3 cellular contexts compared by ENCODE assay signal in the genomic region with DNA sequence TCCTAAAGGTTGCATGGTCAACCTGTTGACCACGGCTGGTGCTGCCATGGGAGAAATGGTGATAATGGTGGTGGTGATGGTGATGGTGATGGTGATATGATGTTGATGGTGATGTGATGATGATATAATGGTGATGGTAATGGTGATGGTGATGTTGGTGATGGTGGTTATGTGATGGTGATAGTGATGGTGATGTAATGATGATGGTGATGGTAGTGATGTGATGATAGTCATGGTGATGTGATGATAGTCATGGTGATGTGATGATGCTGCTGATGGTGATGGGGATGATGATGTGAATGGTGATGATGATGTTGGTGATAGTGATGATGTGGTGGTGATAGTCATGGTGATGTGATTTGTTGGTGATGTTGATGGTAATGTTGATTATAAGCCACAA.
A peak's percentile ranks its signal among the peaks of the same experiment; 100 is the strongest.
TF ChIP-seq lines count a peak whose summit lies in the region.

No MANE protein-coding gene starts in this region.

TF ChIP-seq in HepG2, 621 proteins besides CTCF, POLR2A, EP300 and RAD21:
- TF ChIP-seq ZNF263 (CRISPR knock-in tag; IDR thresholded peaks at IDR 0.05) (no peak), HIVEP1 (CRISPR knock-in tag; IDR thresholded peaks at IDR 0.05) (no peak), CCDC6 (CRISPR knock-in tag; IDR thresholded peaks at IDR 0.05) (no peak), ATF7 (IDR thresholded peaks at IDR 0.05) (peak; percentile 92), ATF7 (CRISPR knock-in tag; IDR thresholded peaks at IDR 0.05) (no peak), CREB1 (IDR thresholded peaks at IDR 0.05) (peak; percentile 94), CREB1 (CRISPR knock-in tag; IDR thresholded peaks at IDR 0.05) (no peak), ZFX (CRISPR knock-in tag; IDR thresholded peaks at IDR 0.05; ENCODE audit: low read depth) (no peak), ZSCAN31 (CRISPR knock-in tag; IDR thresholded peaks at IDR 0.05; ENCODE audit: low read depth) (no peak), ZNF644 (CRISPR knock-in tag; IDR thresholded peaks at IDR 0.05; ENCODE audit: low read depth) (no peak), ZNF235 (CRISPR knock-in tag; IDR thresholded peaks at IDR 0.05; ENCODE audit: borderline replicate concordance) (no peak), PHF8 (CRISPR knock-in tag; IDR thresholded peaks at IDR 0.05) (no peak)
- TF ChIP-seq, protein P1, sequence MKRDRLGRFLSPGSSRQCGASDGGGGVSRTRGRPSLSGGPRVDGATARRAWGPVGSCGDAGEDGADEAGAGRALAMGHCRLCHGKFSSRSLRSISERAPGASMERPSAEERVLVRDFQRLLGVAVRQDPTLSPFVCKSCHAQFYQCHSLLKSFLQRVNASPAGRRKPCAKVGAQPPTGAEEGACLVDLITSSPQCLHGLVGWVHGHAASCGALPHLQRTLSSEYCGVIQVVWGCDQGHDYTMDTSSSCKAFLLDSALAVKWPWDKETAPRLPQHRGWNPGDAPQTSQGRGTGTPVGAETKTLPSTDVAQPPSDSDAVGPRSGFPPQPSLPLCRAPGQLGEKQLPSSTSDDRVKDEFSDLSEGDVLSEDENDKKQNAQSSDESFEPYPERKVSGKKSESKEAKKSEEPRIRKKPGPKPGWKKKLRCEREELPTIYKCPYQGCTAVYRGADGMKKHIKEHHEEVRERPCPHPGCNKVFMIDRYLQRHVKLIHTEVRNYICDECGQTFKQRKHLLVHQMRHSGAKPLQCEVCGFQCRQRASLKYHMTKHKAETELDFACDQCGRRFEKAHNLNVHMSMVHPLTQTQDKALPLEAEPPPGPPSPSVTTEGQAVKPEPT (CRISPR knock-in tag; IDR thresholded peaks at IDR 0.05; ENCODE audit: low read depth): no peak
- TF ChIP-seq, protein P2, sequence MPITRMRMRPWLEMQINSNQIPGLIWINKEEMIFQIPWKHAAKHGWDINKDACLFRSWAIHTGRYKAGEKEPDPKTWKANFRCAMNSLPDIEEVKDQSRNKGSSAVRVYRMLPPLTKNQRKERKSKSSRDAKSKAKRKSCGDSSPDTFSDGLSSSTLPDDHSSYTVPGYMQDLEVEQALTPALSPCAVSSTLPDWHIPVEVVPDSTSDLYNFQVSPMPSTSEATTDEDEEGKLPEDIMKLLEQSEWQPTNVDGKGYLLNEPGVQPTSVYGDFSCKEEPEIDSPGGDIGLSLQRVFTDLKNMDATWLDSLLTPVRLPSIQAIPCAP (CRISPR knock-in tag; IDR thresholded peaks at IDR 0.05; ENCODE audit: low read depth): no peak
- TF ChIP-seq, protein P3, sequence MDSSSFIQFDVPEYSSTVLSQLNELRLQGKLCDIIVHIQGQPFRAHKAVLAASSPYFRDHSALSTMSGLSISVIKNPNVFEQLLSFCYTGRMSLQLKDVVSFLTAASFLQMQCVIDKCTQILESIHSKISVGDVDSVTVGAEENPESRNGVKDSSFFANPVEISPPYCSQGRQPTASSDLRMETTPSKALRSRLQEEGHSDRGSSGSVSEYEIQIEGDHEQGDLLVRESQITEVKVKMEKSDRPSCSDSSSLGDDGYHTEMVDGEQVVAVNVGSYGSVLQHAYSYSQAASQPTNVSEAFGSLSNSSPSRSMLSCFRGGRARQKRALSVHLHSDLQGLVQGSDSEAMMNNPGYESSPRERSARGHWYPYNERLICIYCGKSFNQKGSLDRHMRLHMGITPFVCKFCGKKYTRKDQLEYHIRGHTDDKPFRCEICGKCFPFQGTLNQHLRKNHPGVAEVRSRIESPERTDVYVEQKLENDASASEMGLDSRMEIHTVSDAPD (CRISPR knock-in tag; IDR thresholded peaks at IDR 0.05): no peak

TF ChIP-seq in HEK293, 187 proteins besides CTCF, POLR2A, EP300 and RAD21:
- TF ChIP-seq TCF7L2 (IDR thresholded peaks at IDR 0.05; ENCODE audit: borderline replicate concordance, low read depth, low read length) (no peak), ZNF621 (tag by site-specific recombination; IDR thresholded peaks at IDR 0.05) (no peak), ZNF624 (tag by site-specific recombination; IDR thresholded peaks at IDR 0.05) (no peak), SCRT2 (tag by site-specific recombination; IDR thresholded peaks at IDR 0.05) (peak; percentile 40; the same call in 1 of the 2 replicates), ZNF132 (tag by site-specific recombination; IDR thresholded peaks at IDR 0.05; ENCODE audit: borderline replicate concordance) (no peak), ZNF658 (tag by site-specific recombination; IDR thresholded peaks at IDR 0.05) (peak; percentile 65; the same call in 1 of the 2 replicates), ZNF561 (tag by site-specific recombination; IDR thresholded peaks at IDR 0.05; ENCODE audit: borderline replicate concordance) (no peak), ZNF654 (tag by site-specific recombination; IDR thresholded peaks at IDR 0.05; ENCODE audit: low read depth) (no peak), ZNF221 (tag by site-specific recombination; IDR thresholded peaks at IDR 0.05; ENCODE audit: borderline replicate concordance) (no peak), KLF1 (tag by site-specific recombination; IDR thresholded peaks at IDR 0.05) (no peak), KLF16 (tag by site-specific recombination; IDR thresholded peaks at IDR 0.05) (no peak), ZSCAN23 (tag by site-specific recombination; IDR thresholded peaks at IDR 0.05) (no peak), HOXA7 (CRISPR knock-in tag; IDR thresholded peaks at IDR 0.05; ENCODE audit: borderline replicate concordance) (no peak), ZNF501 (tag by site-specific recombination; IDR thresholded peaks at IDR 0.05) (no peak), ZBTB8A (tag by site-specific recombination; IDR thresholded peaks at IDR 0.05) (no peak), RBAK (tag by site-specific recombination; IDR thresholded peaks at IDR 0.05) (0 out of 2 replicates have a peak, but pooled peaks have one; percentile 58), ZNF350 (tag by site-specific recombination; IDR thresholded peaks at IDR 0.05) (no peak)
- TF ChIP-seq, protein P4, sequence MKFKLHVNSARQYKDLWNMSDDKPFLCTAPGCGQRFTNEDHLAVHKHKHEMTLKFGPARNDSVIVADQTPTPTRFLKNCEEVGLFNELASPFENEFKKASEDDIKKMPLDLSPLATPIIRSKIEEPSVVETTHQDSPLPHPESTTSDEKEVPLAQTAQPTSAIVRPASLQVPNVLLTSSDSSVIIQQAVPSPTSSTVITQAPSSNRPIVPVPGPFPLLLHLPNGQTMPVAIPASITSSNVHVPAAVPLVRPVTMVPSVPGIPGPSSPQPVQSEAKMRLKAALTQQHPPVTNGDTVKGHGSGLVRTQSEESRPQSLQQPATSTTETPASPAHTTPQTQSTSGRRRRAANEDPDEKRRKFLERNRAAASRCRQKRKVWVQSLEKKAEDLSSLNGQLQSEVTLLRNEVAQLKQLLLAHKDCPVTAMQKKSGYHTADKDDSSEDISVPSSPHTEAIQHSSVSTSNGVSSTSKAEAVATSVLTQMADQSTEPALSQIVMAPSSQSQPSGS (tag by site-specific recombination; IDR thresholded peaks at IDR 0.05; ENCODE audit: low read depth): peak; percentile 82
- TF ChIP-seq, protein P5, sequence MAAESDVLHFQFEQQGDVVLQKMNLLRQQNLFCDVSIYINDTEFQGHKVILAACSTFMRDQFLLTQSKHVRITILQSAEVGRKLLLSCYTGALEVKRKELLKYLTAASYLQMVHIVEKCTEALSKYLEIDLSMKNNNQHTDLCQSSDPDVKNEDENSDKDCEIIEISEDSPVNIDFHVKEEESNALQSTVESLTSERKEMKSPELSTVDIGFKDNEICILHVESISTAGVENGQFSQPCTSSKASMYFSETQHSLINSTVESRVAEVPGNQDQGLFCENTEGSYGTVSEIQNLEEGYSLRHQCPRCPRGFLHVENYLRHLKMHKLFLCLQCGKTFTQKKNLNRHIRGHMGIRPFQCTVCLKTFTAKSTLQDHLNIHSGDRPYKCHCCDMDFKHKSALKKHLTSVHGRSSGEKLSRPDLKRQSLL (tag by site-specific recombination; IDR thresholded peaks at IDR 0.05): no peak

TF ChIP-seq in GM23338, 12 proteins besides CTCF, POLR2A, EP300 and RAD21:
- TF ChIP-seq, protein P6, sequence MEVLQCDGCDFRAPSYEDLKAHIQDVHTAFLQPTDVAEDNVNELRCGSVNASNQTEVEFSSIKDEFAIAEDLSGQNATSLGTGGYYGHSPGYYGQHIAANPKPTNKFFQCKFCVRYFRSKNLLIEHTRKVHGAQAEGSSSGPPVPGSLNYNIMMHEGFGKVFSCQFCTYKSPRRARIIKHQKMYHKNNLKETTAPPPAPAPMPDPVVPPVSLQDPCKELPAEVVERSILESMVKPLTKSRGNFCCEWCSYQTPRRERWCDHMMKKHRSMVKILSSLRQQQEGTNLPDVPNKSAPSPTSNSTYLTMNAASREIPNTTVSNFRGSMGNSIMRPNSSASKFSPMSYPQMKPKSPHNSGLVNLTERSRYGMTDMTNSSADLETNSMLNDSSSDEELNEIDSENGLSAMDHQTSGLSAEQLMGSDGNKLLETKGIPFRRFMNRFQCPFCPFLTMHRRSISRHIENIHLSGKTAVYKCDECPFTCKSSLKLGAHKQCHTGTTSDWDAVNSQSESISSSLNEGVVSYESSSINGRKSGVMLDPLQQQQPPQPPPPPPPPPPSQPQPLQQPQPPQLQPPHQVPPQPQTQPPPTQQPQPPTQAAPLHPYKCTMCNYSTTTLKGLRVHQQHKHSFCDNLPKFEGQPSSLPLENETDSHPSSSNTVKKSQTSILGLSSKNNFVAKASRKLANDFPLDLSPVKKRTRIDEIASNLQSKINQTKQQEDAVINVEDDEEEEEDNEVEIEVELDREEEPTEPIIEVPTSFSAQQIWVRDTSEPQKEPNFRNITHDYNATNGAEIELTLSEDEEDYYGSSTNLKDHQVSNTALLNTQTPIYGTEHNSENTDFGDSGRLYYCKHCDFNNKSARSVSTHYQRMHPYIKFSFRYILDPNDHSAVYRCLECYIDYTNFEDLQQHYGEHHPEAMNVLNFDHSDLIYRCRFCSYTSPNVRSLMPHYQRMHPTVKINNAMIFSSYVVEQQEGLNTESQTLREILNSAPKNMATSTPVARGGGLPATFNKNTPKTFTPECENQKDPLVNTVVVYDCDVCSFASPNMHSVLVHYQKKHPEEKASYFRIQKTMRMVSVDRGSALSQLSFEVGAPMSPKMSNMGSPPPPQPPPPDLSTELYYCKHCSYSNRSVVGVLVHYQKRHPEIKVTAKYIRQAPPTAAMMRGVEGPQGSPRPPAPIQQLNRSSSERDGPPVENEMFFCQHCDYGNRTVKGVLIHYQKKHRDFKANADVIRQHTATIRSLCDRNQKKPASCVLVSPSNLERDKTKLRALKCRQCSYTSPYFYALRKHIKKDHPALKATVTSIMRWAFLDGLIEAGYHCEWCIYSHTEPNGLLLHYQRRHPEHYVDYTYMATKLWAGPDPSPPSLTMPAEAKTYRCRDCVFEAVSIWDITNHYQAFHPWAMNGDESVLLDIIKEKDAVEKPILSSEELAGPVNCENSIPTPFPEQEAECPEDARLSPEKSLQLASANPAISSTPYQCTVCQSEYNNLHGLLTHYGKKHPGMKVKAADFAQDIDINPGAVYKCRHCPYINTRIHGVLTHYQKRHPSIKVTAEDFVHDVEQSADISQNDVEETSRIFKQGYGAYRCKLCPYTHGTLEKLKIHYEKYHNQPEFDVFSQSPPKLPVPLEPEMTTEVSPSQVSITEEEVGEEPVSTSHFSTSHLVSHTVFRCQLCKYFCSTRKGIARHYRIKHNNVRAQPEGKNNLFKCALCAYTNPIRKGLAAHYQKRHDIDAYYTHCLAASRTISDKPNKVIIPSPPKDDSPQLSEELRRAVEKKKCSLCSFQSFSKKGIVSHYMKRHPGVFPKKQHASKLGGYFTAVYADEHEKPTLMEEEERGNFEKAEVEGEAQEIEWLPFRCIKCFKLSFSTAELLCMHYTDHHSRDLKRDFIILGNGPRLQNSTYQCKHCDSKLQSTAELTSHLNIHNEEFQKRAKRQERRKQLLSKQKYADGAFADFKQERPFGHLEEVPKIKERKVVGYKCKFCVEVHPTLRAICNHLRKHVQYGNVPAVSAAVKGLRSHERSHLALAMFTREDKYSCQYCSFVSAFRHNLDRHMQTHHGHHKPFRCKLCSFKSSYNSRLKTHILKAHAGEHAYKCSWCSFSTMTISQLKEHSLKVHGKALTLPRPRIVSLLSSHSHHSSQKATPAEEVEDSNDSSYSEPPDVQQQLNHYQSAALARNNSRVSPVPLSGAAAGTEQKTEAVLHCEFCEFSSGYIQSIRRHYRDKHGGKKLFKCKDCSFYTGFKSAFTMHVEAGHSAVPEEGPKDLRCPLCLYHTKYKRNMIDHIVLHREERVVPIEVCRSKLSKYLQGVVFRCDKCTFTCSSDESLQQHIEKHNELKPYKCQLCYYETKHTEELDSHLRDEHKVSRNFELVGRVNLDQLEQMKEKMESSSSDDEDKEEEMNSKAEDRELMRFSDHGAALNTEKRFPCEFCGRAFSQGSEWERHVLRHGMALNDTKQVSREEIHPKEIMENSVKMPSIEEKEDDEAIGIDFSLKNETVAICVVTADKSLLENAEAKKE (CRISPR knock-in tag; IDR thresholded peaks at IDR 0.05): no peak
- TF ChIP-seq EZH2 (IDR thresholded peaks at IDR 0.05; ENCODE audit: low read depth, unreplicated experiment) (no peak), JUNB (IDR thresholded peaks at IDR 0.05; ENCODE audit: unreplicated experiment) (no peak), ZNF114 (CRISPR knock-in tag; IDR thresholded peaks at IDR 0.05) (no peak), STAT1 (IDR thresholded peaks at IDR 0.05; ENCODE audit: unreplicated experiment) (no peak), CREB1 (CRISPR knock-in tag; IDR thresholded peaks at IDR 0.05; ENCODE audit: low read depth) (no peak), ZNF331 (CRISPR knock-in tag; IDR thresholded peaks at IDR 0.05; ENCODE audit: low read depth) (no peak), POLR2AphosphoS5 (IDR thresholded peaks at IDR 0.05; ENCODE audit: low read depth) (no peak)
- TF ChIP-seq, protein P7, sequence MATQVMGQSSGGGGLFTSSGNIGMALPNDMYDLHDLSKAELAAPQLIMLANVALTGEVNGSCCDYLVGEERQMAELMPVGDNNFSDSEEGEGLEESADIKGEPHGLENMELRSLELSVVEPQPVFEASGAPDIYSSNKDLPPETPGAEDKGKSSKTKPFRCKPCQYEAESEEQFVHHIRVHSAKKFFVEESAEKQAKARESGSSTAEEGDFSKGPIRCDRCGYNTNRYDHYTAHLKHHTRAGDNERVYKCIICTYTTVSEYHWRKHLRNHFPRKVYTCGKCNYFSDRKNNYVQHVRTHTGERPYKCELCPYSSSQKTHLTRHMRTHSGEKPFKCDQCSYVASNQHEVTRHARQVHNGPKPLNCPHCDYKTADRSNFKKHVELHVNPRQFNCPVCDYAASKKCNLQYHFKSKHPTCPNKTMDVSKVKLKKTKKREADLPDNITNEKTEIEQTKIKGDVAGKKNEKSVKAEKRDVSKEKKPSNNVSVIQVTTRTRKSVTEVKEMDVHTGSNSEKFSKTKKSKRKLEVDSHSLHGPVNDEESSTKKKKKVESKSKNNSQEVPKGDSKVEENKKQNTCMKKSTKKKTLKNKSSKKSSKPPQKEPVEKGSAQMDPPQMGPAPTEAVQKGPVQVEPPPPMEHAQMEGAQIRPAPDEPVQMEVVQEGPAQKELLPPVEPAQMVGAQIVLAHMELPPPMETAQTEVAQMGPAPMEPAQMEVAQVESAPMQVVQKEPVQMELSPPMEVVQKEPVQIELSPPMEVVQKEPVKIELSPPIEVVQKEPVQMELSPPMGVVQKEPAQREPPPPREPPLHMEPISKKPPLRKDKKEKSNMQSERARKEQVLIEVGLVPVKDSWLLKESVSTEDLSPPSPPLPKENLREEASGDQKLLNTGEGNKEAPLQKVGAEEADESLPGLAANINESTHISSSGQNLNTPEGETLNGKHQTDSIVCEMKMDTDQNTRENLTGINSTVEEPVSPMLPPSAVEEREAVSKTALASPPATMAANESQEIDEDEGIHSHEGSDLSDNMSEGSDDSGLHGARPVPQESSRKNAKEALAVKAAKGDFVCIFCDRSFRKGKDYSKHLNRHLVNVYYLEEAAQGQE (IDR thresholded peaks at IDR 0.05; ENCODE audit: unreplicated experiment): no peak
TF ChIP-seq in GM23338: peak in this region for 0.
